25 cellular contexts compared by ENCODE assay signal in genomic region chr4:139537292-139537691, GRCh38.
"Had no signal": no experiment of that assay in that cellular context is flagged by ENCODE, and none has a peak within 500 bp of the region (broad histone marks: within the 10 kb centered on the region; RNA-seq: fewer than 3 reads in every experiment).

No MANE protein-coding gene starts in this region.

- H3K36me3 ChIP-seq: transverse colon, uterus had no signal

- H3K4me3 Mint-ChIP-seq: naive thymus-derived CD4-positive, alpha-beta T cell; nephron progenitor cell; stimulated activated naive CD8-positive, alpha-beta T cell treated with anti-CD3 and anti-CD28 coated beads, Interleukin-15, amount 100 ng/mL, for 72 hours had no signal

- H3K4me3 ChIP-seq: coronary artery, esophagus muscularis mucosa, right lobe of liver, smooth muscle cell, suprapubic skin, transverse colon, upper lobe of right lung, uterus had no signal

- DNase-seq: dermis blood vessel endothelial cell; effector memory CD4-positive, alpha-beta T cell; foreskin melanocyte; kidney; mesendoderm; midbrain; naive thymus-derived CD4-positive, alpha-beta T cell; nephron progenitor cell; nucleus accumbens; posterior cingulate gyrus; right lobe of liver; stimulated activated CD4-positive, alpha-beta T cell treated with anti-CD3 and anti-CD28 coated beads, Interleukin-12 subunit alpha, Interleukin-12 subunit beta, amount 100 ng/mL, for 4 hours; stimulated activated CD4-positive, alpha-beta T cell treated with anti-CD3 and anti-CD28 coated beads, Interleukin-1b, Interleukin-23, amount 100 ng/mL, for 48 hours; stimulated activated CD4-positive, alpha-beta T cell treated with anti-CD3 and anti-CD28 coated beads, Interleukin-4, amount 100 ng/mL, for 1 hour; stimulated activated CD8-positive, alpha-beta memory T cell treated with anti-CD3 and anti-CD28 coated beads, Interleukin-4, amount 100 ng/mL, for 48 hours; stimulated activated naive CD4-positive, alpha-beta T cell; stimulated activated naive CD8-positive, alpha-beta T cell treated with anti-CD3 and anti-CD28 coated beads, Interleukin-15, amount 100 ng/mL, for 72 hours; transverse colon; upper lobe of right lung; uterus had no signal

- H3K4me1 ChIP-seq: uterus had no signal

- H3K9me3 Mint-ChIP-seq: naive thymus-derived CD4-positive, alpha-beta T cell; stimulated activated naive CD8-positive, alpha-beta T cell treated with anti-CD3 and anti-CD28 coated beads, Interleukin-15, amount 100 ng/mL, for 72 hours had no signal

- H3K27me3 Mint-ChIP-seq: naive thymus-derived CD4-positive, alpha-beta T cell; stimulated activated naive CD8-positive, alpha-beta T cell treated with anti-CD3 and anti-CD28 coated beads, Interleukin-15, amount 100 ng/mL, for 72 hours had no signal

- ATAC-seq: left lobe of liver; naive thymus-derived CD4-positive, alpha-beta T cell; stimulated activated naive CD8-positive, alpha-beta T cell treated with anti-CD3 and anti-CD28 coated beads, Interleukin-15, amount 100 ng/mL, for 72 hours; upper lobe of right lung had no signal

- H3K9me3 ChIP-seq: esophagus muscularis mucosa, right lobe of liver, suprapubic skin, transverse colon, upper lobe of right lung, uterus had no signal

- H3K27me3 ChIP-seq: esophagus muscularis mucosa, right lobe of liver, suprapubic skin, transverse colon, upper lobe of right lung, uterus had no signal

- H3K4me1 Mint-ChIP-seq: naive thymus-derived CD4-positive, alpha-beta T cell; stimulated activated naive CD8-positive, alpha-beta T cell treated with anti-CD3 and anti-CD28 coated beads, Interleukin-15, amount 100 ng/mL, for 72 hours had no signal

- H3K27ac Mint-ChIP-seq: naive thymus-derived CD4-positive, alpha-beta T cell; nephron progenitor cell; stimulated activated naive CD8-positive, alpha-beta T cell treated with anti-CD3 and anti-CD28 coated beads, Interleukin-15, amount 100 ng/mL, for 72 hours had no signal

- H3K27ac ChIP-seq: coronary artery, esophagus muscularis mucosa, suprapubic skin, transverse colon, upper lobe of right lung, uterus had no signal
